1 cellular context compared by ENCODE assay signal in genomic region chr2:222398446-222398885, GRCh38.
TF ChIP-seq lines count a peak whose summit lies in the region.

No MANE protein-coding gene starts in this region.

TF ChIP-seq in H1, 55 proteins besides CTCF, POLR2A, EP300 and RAD21:
- TF ChIP-seq EGR1 (IDR thresholded peaks at IDR 0.05; ENCODE audit: borderline replicate concordance, low read depth, low read length), result no peak
- TF ChIP-seq JUN (IDR thresholded peaks at IDR 0.05; ENCODE audit: low read depth, low read length), result no peak
- TF ChIP-seq MAFK (IDR thresholded peaks at IDR 0.05; ENCODE audit: low read depth, low read length), result no peak
- no peak for TF ChIP-seq TEAD4 (IDR thresholded peaks at IDR 0.05; ENCODE audit: low read depth, low read length)
- no peak for TF ChIP-seq JUND (IDR thresholded peaks at IDR 0.05; ENCODE audit: low read length)
- no peak for TF ChIP-seq RXRA (IDR thresholded peaks at IDR 0.05; ENCODE audit: insufficient read depth, low read depth, low read length)
